In genomic region chr1:84163123-84164038, GRCh38 we compare ENCODE assay signal across 14 cellular contexts. TPM values are rescaled to one million over a fixed set of nuclear protein-coding genes. Genes with fewer than 3 reads are reported as not detected.
A peak's percentile ranks its signal among the peaks of the same experiment; 100 is the strongest.
DNase-seq lines count a peak whose midpoint lies in the region; ATAC-seq lines count a peak whose summit lies in the region.
"Had no signal": no experiment of that assay in that cellular context is flagged by ENCODE, and none has a peak within 500 bp of the region (broad histone marks: within the 10 kb centered on the region; RNA-seq: fewer than 3 reads in every experiment).

No MANE protein-coding gene starts in this region.

- H3K36me3 Mint-ChIP-seq in activated CD8-positive, alpha-beta T cell treated with anti-CD3 and anti-CD28 coated beads, Interleukin-2, amount 10 ng/mL, durations not matched to agents 7 days and 5 days (ENCODE audit: low read depth): peaks cover 30% of the 10 kb centered on the region

- ATAC-seq in activated CD8-positive, alpha-beta T cell treated with anti-CD3 and anti-CD28 coated beads, Interleukin-2, amount 10 ng/mL, durations not matched to agents 7 days and 5 days: no peak
- no peak for ATAC-seq in HG03442 (IDR thresholded peaks at IDR 0.05; ENCODE audit: unreplicated experiment)
- ATAC-seq: heart right ventricle had no signal

- no peak overlapping the region for H3K4me3 Mint-ChIP-seq in activated CD8-positive, alpha-beta T cell treated with anti-CD3 and anti-CD28 coated beads, Interleukin-2, amount 10 ng/mL, durations not matched to agents 7 days and 5 days
- H3K4me3 Mint-ChIP-seq: endodermal cell had no signal

- in situ Hi-C loops in G401 (cut with HindIII; ENCODE audit: low sequenced_read_pairs): no loop called here

- CTCF ChIA-PET in activated CD8-positive, alpha-beta T cell treated with anti-CD3 and anti-CD28 coated beads, Interleukin-2, amount 10 ng/mL, durations not matched to agents 7 days and 5 days (lab: Charles Lee): interaction anchor here (1.0 to 3.1 kb wide), 5 partner anchors 11 to 269 kb away, joined by 3 to 19 read pairs (median 7); partner anchors contain the start of gene PRKACB

- H3K27me3 Mint-ChIP-seq in activated CD8-positive, alpha-beta T cell treated with anti-CD3 and anti-CD28 coated beads, Interleukin-2, amount 10 ng/mL, durations not matched to agents 7 days and 5 days (ENCODE audit: low read depth): no peaks in the 10 kb centered on the region
- H3K27me3 Mint-ChIP-seq: activated CD4-positive, alpha-beta T cell treated with anti-CD3 and anti-CD28 coated beads, Interleukin-2, amount 10 ng/mL, durations not matched to agents 7 days and 5 days had no signal

- POLR2A ChIA-PET in activated CD8-positive, alpha-beta T cell treated with anti-CD3 and anti-CD28 coated beads, Interleukin-2, amount 10 ng/mL, durations not matched to agents 7 days and 5 days (lab: Charles Lee): interaction anchor here (1.3 to 2.8 kb wide), 3 partner anchors 10 to 86 kb away, joined by 5 to 9 read pairs (median 9); partner anchors contain the start of gene PRKACB

- peak; percentile 13 for DNase-seq in AG20443 (ENCODE audit: low spot score)
- peak; percentile 68 for DNase-seq in G401 (ENCODE audit: low spot score)
- DNase-seq in activated CD8-positive, alpha-beta T cell treated with anti-CD3 and anti-CD28 coated beads, Interleukin-2, amount 10 ng/mL, durations not matched to agents 7 days and 5 days: no peak
- peak; percentile 33 for DNase-seq in medulla oblongata (ENCODE audit: extremely low spot score)
- DNase-seq in HuH-7.5 (ENCODE audit: low spot score): no peak
- DNase-seq in SHP77 treated with DMSO at 0.1 percent for 48 hours (lab: John Stamatoyannopoulos, UW): no peak
- no peak for DNase-seq in stimulated activated naive CD4-positive, alpha-beta T cell (lab: John Stamatoyannopoulos, UW)
- DNase-seq: activated CD4-positive, alpha-beta T cell treated with anti-CD3 and anti-CD28 coated beads, Interleukin-2, amount 10 ng/mL, durations not matched to agents 7 days and 5 days; endodermal cell; heart right ventricle; ovary; stimulated activated CD4-positive, alpha-beta T cell treated with anti-CD3 and anti-CD28 coated beads, Interleukin-1b, Interleukin-23, amount 100 ng/mL, for 48 hours; stimulated activated naive CD4-positive, alpha-beta T cell treated with Interleukin-2 at 50 U/mL for 16 hours had no signal

- H3K9me3 Mint-ChIP-seq in activated CD8-positive, alpha-beta T cell treated with anti-CD3 and anti-CD28 coated beads, Interleukin-2, amount 10 ng/mL, durations not matched to agents 7 days and 5 days (ENCODE audit: insufficient read depth): peaks cover 11% of the 10 kb centered on the region
- H3K9me3 Mint-ChIP-seq: endodermal cell had no signal

- H3K4me1 Mint-ChIP-seq in activated CD8-positive, alpha-beta T cell treated with anti-CD3 and anti-CD28 coated beads, Interleukin-2, amount 10 ng/mL, durations not matched to agents 7 days and 5 days (ENCODE audit: low read depth): peaks cover 57% of the 10 kb centered on the region
- H3K4me1 Mint-ChIP-seq: endodermal cell had no signal

- peak overlapping the region; percentile 41 for H3K27ac Mint-ChIP-seq in activated CD8-positive, alpha-beta T cell treated with anti-CD3 and anti-CD28 coated beads, Interleukin-2, amount 10 ng/mL, durations not matched to agents 7 days and 5 days
- H3K27ac Mint-ChIP-seq: activated CD4-positive, alpha-beta T cell treated with anti-CD3 and anti-CD28 coated beads, Interleukin-2, amount 10 ng/mL, durations not matched to agents 7 days and 5 days; endodermal cell had no signal

RNA-seq across cellular contexts. Expression of gene PRKACB, which starts 19.3 kb away (rescaled TPM):
- total RNA-seq in G401 (2014; rRNA removed; shearing (Covaris generic)): 7.5 and 15.5 TPM in 2 replicates
- 10 to 100 TPM; 85.2 to 96.3 TPM for total RNA-seq in activated CD8-positive, alpha-beta T cell treated with anti-CD3 and anti-CD28 coated beads, Interleukin-2, amount 10 ng/mL, durations not matched to agents 7 days and 5 days

Comparison
In these comparisons a context has a peak if more than half of its experiments do, and no peak if none do; other contexts are left out.
1. DNase-seq: peak in AG20443 (single experiment), G401 (single experiment) and medulla oblongata (single experiment); none in activated CD8-positive, alpha-beta T cell treated with anti-CD3 and anti-CD28 coated beads, Interleukin-2, amount 10 ng/mL, durations not matched to agents 7 days and 5 days (single experiment), HuH-7.5 (single experiment), SHP77 treated with DMSO at 0.1 percent for 48 hours (single experiment) and stimulated activated naive CD4-positive, alpha-beta T cell (0 of 6).